8 cellular contexts compared by ENCODE assay signal in genomic region chr20:33994624-33994913, GRCh38. TPM values are rescaled to one million over a fixed set of nuclear protein-coding genes. Genes with fewer than 3 reads are reported as not detected.
DNase-seq lines count a peak whose midpoint lies in the region; ATAC-seq, FAIRE-seq and TF ChIP-seq lines count a peak whose summit lies in the region.

No MANE protein-coding gene starts in this region.

- peaks cover 3% of the 10 kb centered on the region for H3K36me3 ChIP-seq in CD4-positive, CD25-positive, alpha-beta regulatory T cell (ENCODE audit: control insufficient read depth, insufficient read depth, low read length)
- H3K36me3 ChIP-seq in OCI-LY7 (ENCODE audit: insufficient read depth, low read length) = peaks cover 51% of the 10 kb centered on the region
- no peaks in the 10 kb centered on the region for H3K36me3 ChIP-seq in endodermal cell (ENCODE audit: control insufficient read depth, insufficient read depth, low read length)
- H3K36me3 ChIP-seq in neuronal stem cell (replicated peaks in 1 of 2; ENCODE audit: control insufficient read depth in 2 of 2, insufficient read depth in 2 of 2, low read length in 2 of 2) = peaks cover 0 to 18% of the 10 kb centered on the region in 2 donors

- no peak overlapping the region for H2BK120ac ChIP-seq in neuronal stem cell (ENCODE audit: low read depth, low read length)

- no peaks in the 10 kb centered on the region for H3K79me1 ChIP-seq in neuronal stem cell (ENCODE audit: low read depth, low read length)

- DNase-seq in CD4-positive, CD25-positive, alpha-beta regulatory T cell = no peak
- DNase-seq in OCI-LY7 (ENCODE audit: low spot score) (no peak), endodermal cell (no peak), neuronal stem cell (ENCODE audit: low spot score) (no peak), GM12891 (ENCODE audit: insufficient read length, low spot score) (no peak), T-helper 9 cell (no peak), COLO668 (lab: John Stamatoyannopoulos, UW; ENCODE audit: unreplicated experiment) (no peak)

- peak overlapping the region; percentile 94 for H3K27ac ChIP-seq in CD4-positive, CD25-positive, alpha-beta regulatory T cell (ENCODE audit: insufficient read depth, low read length, poor library complexity, severe bottlenecking)
- peak overlapping the region; percentile 78 for H3K27ac ChIP-seq in OCI-LY7 (ENCODE audit: low read depth, low read length, poor library complexity, severe bottlenecking)
- peak overlapping the region; percentile 100 for H3K27ac ChIP-seq in endodermal cell (ENCODE audit: low read depth, low read length)
- peak overlapping the region; percentile 21 for H3K27ac ChIP-seq in neuronal stem cell (replicated peaks; ENCODE audit: low read length)

- BruUV-seq in OCI-LY7 (replicated peaks; lab: Mats Ljungman, UMichigan) = no TSS peak

- H3K23ac ChIP-seq in neuronal stem cell (ENCODE audit: low read depth, low read length, poor library complexity) = peak overlapping the region; percentile 11

- H4K91ac ChIP-seq in neuronal stem cell (ENCODE audit: low read depth, low read length, poor library complexity) = no peak overlapping the region

- H2BK5ac ChIP-seq in neuronal stem cell (ENCODE audit: low read length) = peak overlapping the region; percentile 85

- H4K20me1 ChIP-seq in OCI-LY7 (ENCODE audit: insufficient read depth, low read length) = peaks cover 39% of the 10 kb centered on the region

- no peaks in the 10 kb centered on the region for H3K9me3 Mint-ChIP-seq in CD4-positive, CD25-positive, alpha-beta regulatory T cell
- H3K9me3 Mint-ChIP-seq in endodermal cell = no peaks in the 10 kb centered on the region

- peak overlapping the region; percentile 94 for H3K4me3 ChIP-seq in CD4-positive, CD25-positive, alpha-beta regulatory T cell (ENCODE audit: low read depth, low read length)
- H3K4me3 ChIP-seq in OCI-LY7 (ENCODE audit: low read depth, low read length, poor library complexity, severe bottlenecking) (peak overlapping the region; percentile 99), endodermal cell (ENCODE audit: low read length) (peak overlapping the region; percentile 95), neuronal stem cell (ENCODE audit: low read length in 2 of 2) (peak overlapping the region; percentile 91 to 98)

- intact Hi-C loops in OCI-LY7 (cut with micrococcal nuclease; ENCODE audit: unreplicated experiment) = no loop called here

- WGBS in endodermal cell (ENCODE audit: insufficient coverage in 1 of 2, insufficient read length in 1 of 2), 2 experiments = 0% methylated on average over 3 to 15 of the region's 15 CpGs
- WGBS in neuronal stem cell (ENCODE audit: extremely low coverage in 2 of 2, insufficient read length in 2 of 2, insufficient replicate concordance in 1 of 2), 2 donors = no CpG with 5 or more reads among the region's 15 CpGs

- peaks cover 65% of the 10 kb centered on the region for H3K4me1 ChIP-seq in CD4-positive, CD25-positive, alpha-beta regulatory T cell (ENCODE audit: control insufficient read depth, insufficient read depth, low read length, poor library complexity, severe bottlenecking)
- H3K4me1 ChIP-seq in OCI-LY7 (ENCODE audit: insufficient read depth, low read length, poor library complexity, severe bottlenecking) = peaks cover 42% of the 10 kb centered on the region
- H3K4me1 ChIP-seq in endodermal cell (ENCODE audit: control insufficient read depth, insufficient read depth, low read length) = no peaks in the 10 kb centered on the region
- H3K4me1 ChIP-seq in neuronal stem cell (ENCODE audit: control insufficient read depth in 2 of 2, insufficient read depth in 1 of 2, low read depth in 1 of 2, low read length in 2 of 2) = peaks cover 13 to 14% of the 10 kb centered on the region in 2 donors

- CTCF ChIA-PET in OCI-LY7 (lab: Charles Lee; ENCODE audit: unreplicated experiment) = no interaction called here

- H3K9me3 ChIP-seq in CD4-positive, CD25-positive, alpha-beta regulatory T cell (ENCODE audit: control insufficient read depth in 2 of 2, low read length in 2 of 2) = no peaks in the 10 kb centered on the region
- H3K9me3 ChIP-seq in OCI-LY7 (ENCODE audit: low read length) = no peaks in the 10 kb centered on the region
- no peaks in the 10 kb centered on the region for H3K9me3 ChIP-seq in endodermal cell (ENCODE audit: control insufficient read depth, low read length)
- no peaks in the 10 kb centered on the region for H3K9me3 ChIP-seq in neuronal stem cell (replicated peaks in 1 of 2; ENCODE audit: control insufficient read depth in 2 of 2, insufficient read depth in 1 of 2, low read depth in 1 of 2, low read length in 2 of 2)

- ATAC-seq in CD4-positive, CD25-positive, alpha-beta regulatory T cell (ENCODE audit: low read depth in 2 of 2) = no peak
- no peak for ATAC-seq in HG03175 (IDR thresholded peaks at IDR 0.05; ENCODE audit: unreplicated experiment)

- no peaks in the 10 kb centered on the region for H3K9me2 ChIP-seq in OCI-LY7 (ENCODE audit: insufficient read depth, low read length)

- FAIRE-seq in GM12891 (lab: Jason Lieb, UNC) = no peak

- TF ChIP-seq CTCF in OCI-LY7 (conservative IDR thresholded peaks at IDR 0.05; ENCODE audit: low read length) (no peak), endodermal cell (conservative IDR thresholded peaks at IDR 0.05) (no peak)

- POLR2A ChIA-PET in OCI-LY7 (lab: Charles Lee) = interaction anchor here (1.5 to 2.3 kb wide), 2 partner anchors 22 to 111 kb away, joined by 4 to 6 read pairs; no protein-coding TSS in a partner anchor

- H2AFZ ChIP-seq in OCI-LY7 (ENCODE audit: low read length) (no peak overlapping the region), neuronal stem cell (ENCODE audit: low read length) (peak overlapping the region; percentile 97)

- H3K36me3 Mint-ChIP-seq in CD4-positive, CD25-positive, alpha-beta regulatory T cell = peaks cover 4% of the 10 kb centered on the region
- H3K36me3 Mint-ChIP-seq in endodermal cell (ENCODE audit: low read depth) = peaks cover 7% of the 10 kb centered on the region

- no peak overlapping the region for H2AK5ac ChIP-seq in neuronal stem cell (ENCODE audit: low read depth, low read length)

- no peak for TF ChIP-seq POLR2A in GM12891 (IDR thresholded peaks at IDR 0.05; ENCODE audit: low read depth, low read length)

- no peak overlapping the region for H2BK12ac ChIP-seq in neuronal stem cell (ENCODE audit: low read length)

- H3K79me2 ChIP-seq in OCI-LY7 (ENCODE audit: insufficient read depth, low read depth, low read length) = peaks cover 72% of the 10 kb centered on the region

- peak overlapping the region; percentile 86 for H3K9ac ChIP-seq in endodermal cell (ENCODE audit: extremely low read depth, low read length, poor library complexity, severe bottlenecking)
- peak overlapping the region; percentile 78 for H3K9ac ChIP-seq in neuronal stem cell (ENCODE audit: low read depth, low read length, poor library complexity)

- peak overlapping the region; percentile 85 to 99 (median 98) for H3K27ac Mint-ChIP-seq in CD4-positive, CD25-positive, alpha-beta regulatory T cell
- H3K27ac Mint-ChIP-seq in endodermal cell = peak overlapping the region; percentile 95

- peak overlapping the region; percentile 33 for H3K18ac ChIP-seq in neuronal stem cell (ENCODE audit: low read length)

- H2BK15ac ChIP-seq in neuronal stem cell (ENCODE audit: low read length) = no peak overlapping the region

- H3K14ac ChIP-seq in neuronal stem cell (ENCODE audit: low read length) = no peak overlapping the region

- H3K27me3 Mint-ChIP-seq in CD4-positive, CD25-positive, alpha-beta regulatory T cell = peaks cover 5% of the 10 kb centered on the region
- no peaks in the 10 kb centered on the region for H3K27me3 Mint-ChIP-seq in endodermal cell (ENCODE audit: insufficient read depth)

- H3K4me1 Mint-ChIP-seq in CD4-positive, CD25-positive, alpha-beta regulatory T cell = peaks cover 6 to 85% (median 64%) of the 10 kb centered on the region in 4 donors
- peaks cover 34% of the 10 kb centered on the region for H3K4me1 Mint-ChIP-seq in endodermal cell

- H3K4me3 Mint-ChIP-seq in CD4-positive, CD25-positive, alpha-beta regulatory T cell = peak overlapping the region; percentile 95 to 99 (median 98)
- peak overlapping the region; percentile 93 for H3K4me3 Mint-ChIP-seq in endodermal cell

- H4K8ac ChIP-seq in neuronal stem cell (ENCODE audit: low read depth, low read length) = no peak overlapping the region

- H3K27me3 ChIP-seq in CD4-positive, CD25-positive, alpha-beta regulatory T cell (ENCODE audit: control insufficient read depth, insufficient read depth, low read length) = no peaks in the 10 kb centered on the region
- no peaks in the 10 kb centered on the region for H3K27me3 ChIP-seq in endodermal cell (ENCODE audit: control insufficient read depth, insufficient read depth, low read length, poor library complexity, severe bottlenecking)
- no peaks in the 10 kb centered on the region for H3K27me3 ChIP-seq in neuronal stem cell (ENCODE audit: control insufficient read depth in 3 of 3, insufficient read depth in 3 of 3, low read depth in 1 of 3, low read length in 3 of 3)

- H3K4ac ChIP-seq in neuronal stem cell (ENCODE audit: low read length) = no peak overlapping the region

- H3K4me2 ChIP-seq in OCI-LY7 (ENCODE audit: low read length) (peak overlapping the region; percentile 98), neuronal stem cell (ENCODE audit: insufficient read depth, low read length, poor library complexity, severe bottlenecking) (peak overlapping the region; percentile 49)

TF ChIP-seq in GM12891, 5 proteins besides CTCF, POLR2A, EP300 and RAD21:
- no peak for TF ChIP-seq PAX5 (IDR thresholded peaks at IDR 0.05; ENCODE audit: insufficient read depth, low read length, severe bottlenecking)
- TF ChIP-seq TAF1 (IDR thresholded peaks at IDR 0.05; ENCODE audit: low read depth, low read length) = no peak
- no peak for TF ChIP-seq POLR2AphosphoS5 (IDR thresholded peaks at IDR 0.05; ENCODE audit: low read depth, low read length)
- no peak for TF ChIP-seq POU2F2 (IDR thresholded peaks at IDR 0.05; ENCODE audit: low read depth, low read length)
- TF ChIP-seq SPI1 (IDR thresholded peaks at IDR 0.05; ENCODE audit: low read depth, low read length) = no peak

RNA-seq across cellular contexts. Expression of gene RALY, which starts 0.9 kb away (rescaled TPM):
- total RNA-seq in CD4-positive, CD25-positive, alpha-beta regulatory T cell = 170 TPM
- polyA plus RNA-seq in CD4-positive, CD25-positive, alpha-beta regulatory T cell = 100 to 1,000 TPM; 160 to 216 (median 194) TPM
- total RNA-seq in OCI-LY7 (2014; rRNA removed; shearing (Covaris generic)) = 136 and 151 TPM in 2 replicates
- total RNA-seq in OCI-LY7 (2022) = 163 and 173 TPM in 2 replicates
- total RNA-seq in endodermal cell = 100 to 1,000 TPM; 136 to 182 TPM
- 164 TPM for polyA plus RNA-seq in endodermal cell (2013, experiment 1 of 2)
- polyA plus RNA-seq in endodermal cell (2013, experiment 2 of 2) = 145 TPM
- 147 TPM for polyA plus RNA-seq in neuronal stem cell (2013, experiment 1 of 2)
- 144 TPM for polyA plus RNA-seq in neuronal stem cell (2013, experiment 2 of 2)
- 123 TPM for polyA plus RNA-seq in GM12891 (2012; ENCODE audit: low read depth, missing spikeins)

Comparison
In these comparisons a context has a peak if more than half of its experiments do, and no peak if none do; other contexts are left out.
1. H3K27ac ChIP-seq: peak in every context shown above with its lines; median percentile 100 in endodermal cell; 94 in CD4-positive, CD25-positive, alpha-beta regulatory T cell; 78 in OCI-LY7; 21 in neuronal stem cell.